ENCODE assay signal across 1 cellular context in the genomic region with DNA sequence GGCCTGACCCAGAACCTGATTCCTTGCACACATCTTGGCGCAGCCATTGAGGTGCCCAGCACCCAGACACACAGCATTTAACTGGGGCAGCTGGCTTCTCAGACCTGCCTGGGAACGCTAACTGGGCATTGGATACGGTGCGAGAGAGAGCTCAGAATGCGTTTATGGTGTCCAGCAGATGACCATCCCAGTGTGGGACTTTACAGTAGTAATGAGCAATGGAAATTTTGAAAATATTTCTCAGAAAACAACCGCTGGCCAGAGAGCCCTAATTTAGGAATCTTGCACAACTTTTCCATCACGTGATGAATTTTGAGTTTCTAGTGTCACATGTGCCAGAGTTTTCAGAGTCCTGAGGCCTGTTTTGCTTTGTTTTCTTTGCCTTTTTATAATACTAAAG.
TF ChIP-seq lines count a peak whose summit lies in the region.

No MANE protein-coding gene starts in this region.

TF ChIP-seq in GM23338, 12 proteins besides CTCF, POLR2A, EP300 and RAD21 (continued from another document):
- TF ChIP-seq, protein P1, sequence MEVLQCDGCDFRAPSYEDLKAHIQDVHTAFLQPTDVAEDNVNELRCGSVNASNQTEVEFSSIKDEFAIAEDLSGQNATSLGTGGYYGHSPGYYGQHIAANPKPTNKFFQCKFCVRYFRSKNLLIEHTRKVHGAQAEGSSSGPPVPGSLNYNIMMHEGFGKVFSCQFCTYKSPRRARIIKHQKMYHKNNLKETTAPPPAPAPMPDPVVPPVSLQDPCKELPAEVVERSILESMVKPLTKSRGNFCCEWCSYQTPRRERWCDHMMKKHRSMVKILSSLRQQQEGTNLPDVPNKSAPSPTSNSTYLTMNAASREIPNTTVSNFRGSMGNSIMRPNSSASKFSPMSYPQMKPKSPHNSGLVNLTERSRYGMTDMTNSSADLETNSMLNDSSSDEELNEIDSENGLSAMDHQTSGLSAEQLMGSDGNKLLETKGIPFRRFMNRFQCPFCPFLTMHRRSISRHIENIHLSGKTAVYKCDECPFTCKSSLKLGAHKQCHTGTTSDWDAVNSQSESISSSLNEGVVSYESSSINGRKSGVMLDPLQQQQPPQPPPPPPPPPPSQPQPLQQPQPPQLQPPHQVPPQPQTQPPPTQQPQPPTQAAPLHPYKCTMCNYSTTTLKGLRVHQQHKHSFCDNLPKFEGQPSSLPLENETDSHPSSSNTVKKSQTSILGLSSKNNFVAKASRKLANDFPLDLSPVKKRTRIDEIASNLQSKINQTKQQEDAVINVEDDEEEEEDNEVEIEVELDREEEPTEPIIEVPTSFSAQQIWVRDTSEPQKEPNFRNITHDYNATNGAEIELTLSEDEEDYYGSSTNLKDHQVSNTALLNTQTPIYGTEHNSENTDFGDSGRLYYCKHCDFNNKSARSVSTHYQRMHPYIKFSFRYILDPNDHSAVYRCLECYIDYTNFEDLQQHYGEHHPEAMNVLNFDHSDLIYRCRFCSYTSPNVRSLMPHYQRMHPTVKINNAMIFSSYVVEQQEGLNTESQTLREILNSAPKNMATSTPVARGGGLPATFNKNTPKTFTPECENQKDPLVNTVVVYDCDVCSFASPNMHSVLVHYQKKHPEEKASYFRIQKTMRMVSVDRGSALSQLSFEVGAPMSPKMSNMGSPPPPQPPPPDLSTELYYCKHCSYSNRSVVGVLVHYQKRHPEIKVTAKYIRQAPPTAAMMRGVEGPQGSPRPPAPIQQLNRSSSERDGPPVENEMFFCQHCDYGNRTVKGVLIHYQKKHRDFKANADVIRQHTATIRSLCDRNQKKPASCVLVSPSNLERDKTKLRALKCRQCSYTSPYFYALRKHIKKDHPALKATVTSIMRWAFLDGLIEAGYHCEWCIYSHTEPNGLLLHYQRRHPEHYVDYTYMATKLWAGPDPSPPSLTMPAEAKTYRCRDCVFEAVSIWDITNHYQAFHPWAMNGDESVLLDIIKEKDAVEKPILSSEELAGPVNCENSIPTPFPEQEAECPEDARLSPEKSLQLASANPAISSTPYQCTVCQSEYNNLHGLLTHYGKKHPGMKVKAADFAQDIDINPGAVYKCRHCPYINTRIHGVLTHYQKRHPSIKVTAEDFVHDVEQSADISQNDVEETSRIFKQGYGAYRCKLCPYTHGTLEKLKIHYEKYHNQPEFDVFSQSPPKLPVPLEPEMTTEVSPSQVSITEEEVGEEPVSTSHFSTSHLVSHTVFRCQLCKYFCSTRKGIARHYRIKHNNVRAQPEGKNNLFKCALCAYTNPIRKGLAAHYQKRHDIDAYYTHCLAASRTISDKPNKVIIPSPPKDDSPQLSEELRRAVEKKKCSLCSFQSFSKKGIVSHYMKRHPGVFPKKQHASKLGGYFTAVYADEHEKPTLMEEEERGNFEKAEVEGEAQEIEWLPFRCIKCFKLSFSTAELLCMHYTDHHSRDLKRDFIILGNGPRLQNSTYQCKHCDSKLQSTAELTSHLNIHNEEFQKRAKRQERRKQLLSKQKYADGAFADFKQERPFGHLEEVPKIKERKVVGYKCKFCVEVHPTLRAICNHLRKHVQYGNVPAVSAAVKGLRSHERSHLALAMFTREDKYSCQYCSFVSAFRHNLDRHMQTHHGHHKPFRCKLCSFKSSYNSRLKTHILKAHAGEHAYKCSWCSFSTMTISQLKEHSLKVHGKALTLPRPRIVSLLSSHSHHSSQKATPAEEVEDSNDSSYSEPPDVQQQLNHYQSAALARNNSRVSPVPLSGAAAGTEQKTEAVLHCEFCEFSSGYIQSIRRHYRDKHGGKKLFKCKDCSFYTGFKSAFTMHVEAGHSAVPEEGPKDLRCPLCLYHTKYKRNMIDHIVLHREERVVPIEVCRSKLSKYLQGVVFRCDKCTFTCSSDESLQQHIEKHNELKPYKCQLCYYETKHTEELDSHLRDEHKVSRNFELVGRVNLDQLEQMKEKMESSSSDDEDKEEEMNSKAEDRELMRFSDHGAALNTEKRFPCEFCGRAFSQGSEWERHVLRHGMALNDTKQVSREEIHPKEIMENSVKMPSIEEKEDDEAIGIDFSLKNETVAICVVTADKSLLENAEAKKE (CRISPR knock-in tag; IDR thresholded peaks at IDR 0.05) = no peak
- TF ChIP-seq NANOG (IDR thresholded peaks at IDR 0.05; ENCODE audit: borderline replicate concordance) (no peak), ZNF114 (CRISPR knock-in tag; IDR thresholded peaks at IDR 0.05) (no peak), ZNF331 (CRISPR knock-in tag; IDR thresholded peaks at IDR 0.05; ENCODE audit: low read depth) (no peak), EZH2 (IDR thresholded peaks at IDR 0.05; ENCODE audit: low read depth, unreplicated experiment) (no peak), CREB1 (CRISPR knock-in tag; IDR thresholded peaks at IDR 0.05; ENCODE audit: low read depth) (no peak), STAT1 (IDR thresholded peaks at IDR 0.05; ENCODE audit: unreplicated experiment) (no peak), JUNB (IDR thresholded peaks at IDR 0.05; ENCODE audit: unreplicated experiment) (no peak), EZH2phosphoT487 (IDR thresholded peaks at IDR 0.05; ENCODE audit: unreplicated experiment) (no peak), POLR2AphosphoS5 (IDR thresholded peaks at IDR 0.05; ENCODE audit: low read depth) (no peak)
- TF ChIP-seq, protein P2, sequence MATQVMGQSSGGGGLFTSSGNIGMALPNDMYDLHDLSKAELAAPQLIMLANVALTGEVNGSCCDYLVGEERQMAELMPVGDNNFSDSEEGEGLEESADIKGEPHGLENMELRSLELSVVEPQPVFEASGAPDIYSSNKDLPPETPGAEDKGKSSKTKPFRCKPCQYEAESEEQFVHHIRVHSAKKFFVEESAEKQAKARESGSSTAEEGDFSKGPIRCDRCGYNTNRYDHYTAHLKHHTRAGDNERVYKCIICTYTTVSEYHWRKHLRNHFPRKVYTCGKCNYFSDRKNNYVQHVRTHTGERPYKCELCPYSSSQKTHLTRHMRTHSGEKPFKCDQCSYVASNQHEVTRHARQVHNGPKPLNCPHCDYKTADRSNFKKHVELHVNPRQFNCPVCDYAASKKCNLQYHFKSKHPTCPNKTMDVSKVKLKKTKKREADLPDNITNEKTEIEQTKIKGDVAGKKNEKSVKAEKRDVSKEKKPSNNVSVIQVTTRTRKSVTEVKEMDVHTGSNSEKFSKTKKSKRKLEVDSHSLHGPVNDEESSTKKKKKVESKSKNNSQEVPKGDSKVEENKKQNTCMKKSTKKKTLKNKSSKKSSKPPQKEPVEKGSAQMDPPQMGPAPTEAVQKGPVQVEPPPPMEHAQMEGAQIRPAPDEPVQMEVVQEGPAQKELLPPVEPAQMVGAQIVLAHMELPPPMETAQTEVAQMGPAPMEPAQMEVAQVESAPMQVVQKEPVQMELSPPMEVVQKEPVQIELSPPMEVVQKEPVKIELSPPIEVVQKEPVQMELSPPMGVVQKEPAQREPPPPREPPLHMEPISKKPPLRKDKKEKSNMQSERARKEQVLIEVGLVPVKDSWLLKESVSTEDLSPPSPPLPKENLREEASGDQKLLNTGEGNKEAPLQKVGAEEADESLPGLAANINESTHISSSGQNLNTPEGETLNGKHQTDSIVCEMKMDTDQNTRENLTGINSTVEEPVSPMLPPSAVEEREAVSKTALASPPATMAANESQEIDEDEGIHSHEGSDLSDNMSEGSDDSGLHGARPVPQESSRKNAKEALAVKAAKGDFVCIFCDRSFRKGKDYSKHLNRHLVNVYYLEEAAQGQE (IDR thresholded peaks at IDR 0.05; ENCODE audit: unreplicated experiment) = no peak
